Comparison of ENCODE assay signal across 1 cellular context in the genomic region with DNA sequence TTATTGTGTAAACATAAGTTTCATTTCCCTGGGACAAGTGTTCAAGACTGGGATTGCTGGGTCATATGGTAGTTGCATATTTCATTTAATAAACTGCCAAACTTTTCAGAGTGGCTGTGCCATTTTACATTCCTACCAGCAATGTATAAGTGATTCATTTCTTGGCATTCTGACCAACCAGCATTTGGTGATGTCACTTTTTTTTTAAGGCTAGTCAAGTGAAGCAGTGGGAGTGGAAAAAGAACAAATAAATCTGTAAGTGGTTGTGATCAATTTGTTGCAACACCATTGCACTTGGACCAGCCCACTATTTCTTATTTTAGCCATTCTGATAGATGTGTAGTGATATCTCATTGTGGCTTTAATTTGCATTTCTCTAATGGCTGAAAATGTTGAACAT.
TF ChIP-seq lines count a peak whose summit lies in the region.

No MANE protein-coding gene starts in this region.

TF ChIP-seq in SK-N-SH, 30 proteins besides CTCF, POLR2A, EP300 and RAD21 (continued from another document):
- TF ChIP-seq EZH2phosphoT487 (IDR thresholded peaks at IDR 0.05; ENCODE audit: borderline replicate concordance, low read depth) (no peak), TCF12 (IDR thresholded peaks at IDR 0.05) (peak; percentile 61), FOXJ3 (CRISPR knock-in tag; IDR thresholded peaks at IDR 0.05) (no peak), NFIC (IDR thresholded peaks at IDR 0.05; ENCODE audit: borderline replicate concordance) (peak; percentile 76), RXRA (IDR thresholded peaks at IDR 0.05; ENCODE audit: borderline replicate concordance, low read depth) (no peak), FOSL2 (IDR thresholded peaks at IDR 0.05; ENCODE audit: borderline replicate concordance, low read depth) (peak; percentile 80), SMC3 (IDR thresholded peaks at IDR 0.05; ENCODE audit: low read depth, low read length) (no peak), ELF1 (IDR thresholded peaks at IDR 0.05) (no peak)
